ENCODE assay signal across 8 cellular contexts in the genomic region with DNA sequence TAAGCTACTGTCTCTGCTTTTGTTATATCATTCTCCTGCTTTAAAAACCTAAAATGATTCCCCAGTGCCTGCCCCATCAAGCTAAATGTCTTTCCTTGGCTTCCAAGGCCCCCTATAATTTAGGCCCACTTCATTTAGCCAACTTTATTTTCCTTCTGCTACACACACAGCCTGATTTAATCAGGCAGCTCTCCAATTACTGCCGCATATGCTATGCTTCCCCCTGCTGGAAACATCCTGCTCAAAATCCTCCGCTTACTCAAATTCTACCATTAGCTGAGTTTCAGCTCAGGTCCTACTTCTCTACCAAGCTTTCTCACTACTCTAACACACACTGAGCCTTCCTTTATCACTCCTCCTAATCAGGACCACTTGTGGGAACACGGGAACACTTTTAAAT. TPM values are rescaled to one million over a fixed set of nuclear protein-coding genes. Genes with fewer than 3 reads are reported as not detected.
A peak's percentile ranks its signal among the peaks of the same experiment; 100 is the strongest.
DNase-seq lines count a peak whose midpoint lies in the region; ATAC-seq and TF ChIP-seq lines count a peak whose summit lies in the region.

No MANE protein-coding gene starts in this region.

- H3K36me3 ChIP-seq in GM06990 (ENCODE audit: control insufficient read depth, insufficient read depth, low read length) (peaks cover 1% of the 10 kb centered on the region; the same call in 1 of the 2 replicates), adipocyte (ENCODE audit: control insufficient read depth, insufficient read depth, low read length, severe bottlenecking) (peaks cover 30% of the 10 kb centered on the region), MG63 (no peaks in the 10 kb centered on the region; the same call in 1 of the 2 replicates)

- H3K27me3 ChIP-seq in GM06990 (replicated peaks; ENCODE audit: control insufficient read depth, insufficient read depth, low read length) (no peaks in the 10 kb centered on the region), adipocyte (replicated peaks; ENCODE audit: control insufficient read depth, insufficient read depth, low read length) (no peaks in the 10 kb centered on the region), MG63 (no peaks in the 10 kb centered on the region)

- DNase-seq in GM06990 (ENCODE audit: extremely low read depth, insufficient read length) (no peak), adipocyte (ENCODE audit: low read depth) (peak; percentile 64), left lobe of liver (ENCODE audit: low spot score) (no peak), NCI-H187 treated with DMSO at 0.1 percent for 48 hours (lab: John Stamatoyannopoulos, UW) (no peak), NCI-H2196 treated with DMSO at 0.1 percent for 48 hours (lab: John Stamatoyannopoulos, UW; ENCODE audit: unreplicated experiment) (no peak), MG63 (no peak)
- peak; percentile 35 for DNase-seq in Jurkat, Clone E6-1 (ENCODE audit: low read depth, low spot score)

- peak; percentile 74 for ATAC-seq in left lobe of liver
- no peak for ATAC-seq in GM21515 (IDR thresholded peaks at IDR 0.05; ENCODE audit: unreplicated experiment)

- H3K4me1 ChIP-seq in adipocyte (ENCODE audit: control insufficient read depth, insufficient read depth, low read length), result peaks cover 3% of the 10 kb centered on the region

- no peak overlapping the region for H3K9ac ChIP-seq in adipocyte (ENCODE audit: low read length)

- peak; percentile 40 for TF ChIP-seq CTCF in GM06990 (IDR thresholded peaks at IDR 0.05; ENCODE audit: insufficient read depth, low read length, poor library complexity, severe bottlenecking)

- H3K4me3 ChIP-seq in GM06990 (replicated peaks; ENCODE audit: low read depth, low read length), result no peak overlapping the region
- H3K4me3 ChIP-seq in Jurkat, Clone E6-1 (ENCODE audit: low read length), result no peak overlapping the region
- H3K4me3 ChIP-seq in adipocyte (ENCODE audit: low read length), result no peak overlapping the region
- no peak overlapping the region for H3K4me3 ChIP-seq in MG63

- H3K9me3 ChIP-seq in adipocyte (ENCODE audit: control insufficient read depth, low read length) (no peaks in the 10 kb centered on the region), MG63 (no peaks in the 10 kb centered on the region)

RNA-seq across cellular contexts. Expression of a gene that starts 17.0 kb away (rescaled TPM):
- polyA plus RNA-seq in Jurkat, Clone E6-1 (2012; ENCODE audit: insufficient read depth, insufficient read length), result 30.5 TPM
- 78.7 TPM for total RNA-seq in left lobe of liver
- total RNA-seq in MG63 (2014; rRNA removed; shearing (Covaris generic); ENCODE audit: low replicate concordance), result 78.8 and 87.1 TPM in 2 replicates

Comparison
In these comparisons a context has a peak if more than half of its experiments do, and no peak if none do; other contexts are left out.
1. DNase-seq: peak in Jurkat, Clone E6-1 (single experiment) and adipocyte (single experiment); none in GM06990 (single experiment), left lobe of liver (single experiment), NCI-H187 treated with DMSO at 0.1 percent for 48 hours (single experiment), NCI-H2196 treated with DMSO at 0.1 percent for 48 hours (single experiment) and MG63 (single experiment).